8 cellular contexts compared by ENCODE assay signal in the genomic region with DNA sequence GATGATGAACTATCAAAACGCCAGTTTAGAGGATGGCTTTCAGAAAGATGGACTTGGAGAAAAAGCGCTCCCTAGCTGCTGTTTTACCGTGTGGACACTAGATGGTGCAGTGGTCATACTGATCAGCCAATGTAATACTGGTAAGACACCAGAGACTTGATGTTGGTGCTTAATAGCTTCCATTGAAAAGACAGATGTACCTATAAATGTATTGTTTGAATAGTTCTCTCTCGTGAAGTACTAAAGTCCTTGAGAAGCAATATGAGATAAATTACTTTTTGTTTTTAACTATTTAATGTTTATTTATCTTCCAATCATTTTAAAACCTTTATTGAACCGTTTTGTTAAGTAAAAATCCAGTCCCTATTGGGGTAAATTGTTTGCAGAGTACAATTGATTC.
A peak's percentile ranks its signal among the peaks of the same experiment; 100 is the strongest.
DNase-seq lines count a peak whose midpoint lies in the region; ATAC-seq, FAIRE-seq and TF ChIP-seq lines count a peak whose summit lies in the region.

No MANE protein-coding gene starts in this region.

- TF ChIP-seq CTCF in VCaP (conservative IDR thresholded peaks at IDR 0.05) (peak; percentile 90), H1 (IDR thresholded peaks at IDR 0.05; ENCODE audit: control extremely low read depth in 1 of 3, insufficient read depth in 1 of 3, low read depth in 1 of 3, low read length in 3 of 3) (peak in 2 of 3 experiments; percentile 82 to 85; a peak in 3 of 4 replicates)

- peak; percentile 94 to 97 for TF ChIP-seq RAD21 in H1 (IDR thresholded peaks at IDR 0.05 in 1 of 2, conservative IDR thresholded peaks at IDR 0.05 in 1 of 2; ENCODE audit: low read depth in 2 of 2, low read length in 2 of 2)

- no peak overlapping the region for H3K4ac ChIP-seq in H1 (replicated peaks; ENCODE audit: insufficient read length, low read depth, low read length)

- peak overlapping the region in 5 of 8 donors; percentile 5 to 66 (median 41) for H3K27ac Mint-ChIP-seq in CD8-positive, alpha-beta memory T cell
- H3K27ac Mint-ChIP-seq in memory B cell, result no peak overlapping the region

- no peak overlapping the region for H3K4me3 Mint-ChIP-seq in CD8-positive, alpha-beta memory T cell
- H3K4me3 Mint-ChIP-seq in memory B cell, result no peak overlapping the region

- ATAC-seq in GM18907 (IDR thresholded peaks at IDR 0.05; ENCODE audit: unreplicated experiment), result peak; percentile 93
- peak; percentile 86 for ATAC-seq in HG03280 (IDR thresholded peaks at IDR 0.05; ENCODE audit: unreplicated experiment)
- peak; percentile 87 for ATAC-seq in memory B cell (ENCODE audit: low read depth)

- H3K4me1 ChIP-seq in CD8-positive, alpha-beta memory T cell (ENCODE audit: insufficient read depth, low read length), result no peaks in the 10 kb centered on the region
- peaks cover 0 to 2% (median 0%) of the 10 kb centered on the region in 4 experiments; a peak in 1 of 7 replicates for H3K4me1 ChIP-seq in H1 (replicated peaks in 1 of 4; ENCODE audit: control insufficient read depth in 3 of 4, insufficient read depth in 4 of 4, low read length in 3 of 4)

- no peak overlapping the region for H4K8ac ChIP-seq in H1 (ENCODE audit: extremely low read depth, insufficient read depth, low read length)

- no peak overlapping the region for H2BK5ac ChIP-seq in H1 (ENCODE audit: low read depth, low read length)

- no peak overlapping the region for H3K27ac ChIP-seq in CD8-positive, alpha-beta memory T cell (ENCODE audit: low read depth, low read length)
- H3K27ac ChIP-seq in VCaP, result no peak overlapping the region
- H3K27ac ChIP-seq in H1 (ENCODE audit: low read depth, low read length), result no peak overlapping the region

- H3K36me3 ChIP-seq in CD8-positive, alpha-beta memory T cell (ENCODE audit: insufficient read depth, low read length), result no peaks in the 10 kb centered on the region
- no peaks in the 10 kb centered on the region for H3K36me3 ChIP-seq in H1 (ENCODE audit: control insufficient read depth in 2 of 4, insufficient read depth in 4 of 4, low read length in 3 of 4)

- peaks cover 0 to 2% of the 10 kb centered on the region in 2 donors for H3K27me3 Mint-ChIP-seq in CD8-positive, alpha-beta memory T cell
- H3K27me3 Mint-ChIP-seq in memory B cell, result no peaks in the 10 kb centered on the region

- no peaks in the 10 kb centered on the region for H3K23me2 ChIP-seq in H1 (ENCODE audit: low read depth, low read length)

- no peak overlapping the region for H2AFZ ChIP-seq in H1 (ENCODE audit: low read length)

- H2AK5ac ChIP-seq in H1 (ENCODE audit: low read depth, low read length), result no peak overlapping the region

- TF ChIP-seq EP300 in H1 (IDR thresholded peaks at IDR 0.05; ENCODE audit: borderline replicate concordance in 1 of 2, low read depth in 2 of 2, low read length in 2 of 2), result no peak

- H3K14ac ChIP-seq in H1 (ENCODE audit: insufficient read length), result no peak overlapping the region

- H3K9ac ChIP-seq in H1 (replicated peaks in 1 of 4; ENCODE audit: extremely low read depth in 1 of 4, low read depth in 3 of 4, low read length in 3 of 4), result no peak overlapping the region

- H3K79me2 ChIP-seq in H1 (ENCODE audit: control insufficient read depth in 1 of 2, insufficient read depth in 2 of 2, low read length in 2 of 2), result no peaks in the 10 kb centered on the region

- POLR2A ChIA-PET in CD8-positive, alpha-beta memory T cell (lab: Charles Lee), result interaction anchor here (0.7 kb wide), 2 partner anchors 38 to 488 kb away, joined by 3 read pairs; no protein-coding TSS in a partner anchor
- POLR2A ChIA-PET in H1 (lab: Charles Lee; ENCODE audit: partially characterized antibody), result interaction anchor here (1.1 to 1.6 kb wide), 4 partner anchors 15 to 269 kb away, joined by 3 to 7 read pairs (median 4); partner anchors contain the start of gene LTV1

- peak in 4 of 5 donors; percentile 40 to 63 (median 54) for DNase-seq in CD8-positive, alpha-beta memory T cell
- DNase-seq in NCI-H2227 (lab: John Stamatoyannopoulos, UW; ENCODE audit: unreplicated experiment) (peak; percentile 74), H1 (ENCODE audit: low read depth in 1 of 2, low spot score in 2 of 2) (no peak), memory B cell (ENCODE audit: low spot score in 2 of 2) (peak; percentile 32 to 59), superior temporal gyrus (ENCODE audit: extremely low spot score) (peak; percentile 91)

- H3K4me2 ChIP-seq in H1 (ENCODE audit: insufficient read depth in 1 of 2, low read depth in 2 of 2, low read length in 2 of 2), result no peak overlapping the region

- no peaks in the 10 kb centered on the region for H3K9me3 ChIP-seq in CD8-positive, alpha-beta memory T cell (ENCODE audit: low read length)
- H3K9me3 ChIP-seq in H1 (ENCODE audit: insufficient read depth in 2 of 2, low read depth in 1 of 2, low read length in 1 of 2), result peaks cover 4% of the 10 kb centered on the region in 2 experiments; a peak in 1 of 4 replicates

- H3K79me1 ChIP-seq in H1 (ENCODE audit: low read depth, low read length), result no peaks in the 10 kb centered on the region

- no peak overlapping the region for H2BK20ac ChIP-seq in H1 (ENCODE audit: low read length)

- H3K27me3 ChIP-seq in CD8-positive, alpha-beta memory T cell (ENCODE audit: insufficient read depth, low read length, poor library complexity, severe bottlenecking), result no peaks in the 10 kb centered on the region
- no peaks in the 10 kb centered on the region for H3K27me3 ChIP-seq in H1 (replicated peaks in 1 of 4; ENCODE audit: control insufficient read depth in 3 of 4, extremely low read depth in 1 of 4, insufficient read depth in 3 of 4, low read length in 3 of 4)

- no peak overlapping the region for H3K56ac ChIP-seq in H1 (replicated peaks; ENCODE audit: insufficient read length, low read depth, low read length)

- peak; percentile 89 for FAIRE-seq in H1 (lab: Jason Lieb, UNC)

- H2BK12ac ChIP-seq in H1 (ENCODE audit: low read depth, low read length), result no peak overlapping the region

- H3K9me3 Mint-ChIP-seq in CD8-positive, alpha-beta memory T cell, result no peaks in the 10 kb centered on the region
- H3K9me3 Mint-ChIP-seq in memory B cell, result no peaks in the 10 kb centered on the region

- CTCF ChIA-PET in CD8-positive, alpha-beta memory T cell (lab: Charles Lee), result interaction anchor here (0.7 to 3.9 kb wide), 27 partner anchors 8 to 905 kb away, joined by 3 to 40 read pairs (median 4); partner anchors contain the start of genes LTV1 and PLAGL1
- CTCF ChIA-PET in H1 (lab: Charles Lee; ENCODE audit: partially characterized antibody), result interaction anchor here (0.6 to 4.6 kb wide), 54 partner anchors 10 to 516 kb away, joined by 3 to 37 read pairs (median 4); partner anchors contain the start of gene LTV1

- peaks cover 24 to 52% (median 38%) of the 10 kb centered on the region in 3 donors for H3K4me1 Mint-ChIP-seq in CD8-positive, alpha-beta memory T cell
- H3K4me1 Mint-ChIP-seq in memory B cell, result peaks cover 3% of the 10 kb centered on the region

- H2BK15ac ChIP-seq in H1 (ENCODE audit: low read length), result no peak overlapping the region

- no peak overlapping the region for H3K23ac ChIP-seq in H1 (ENCODE audit: insufficient read length)

- H4K20me1 ChIP-seq in H1 (replicated peaks in 1 of 2; ENCODE audit: control insufficient read depth in 1 of 2, insufficient read depth in 2 of 2, low read length in 2 of 2), result no peaks in the 10 kb centered on the region

- H3K4me3 ChIP-seq in CD8-positive, alpha-beta memory T cell (ENCODE audit: low read length), result no peak overlapping the region
- no peak overlapping the region for H3K4me3 ChIP-seq in H1 (ENCODE audit: extremely low read depth in 1 of 4, insufficient read depth in 2 of 4, low read depth in 3 of 4, low read length in 4 of 4)

- H2BK120ac ChIP-seq in H1 (replicated peaks; ENCODE audit: low read depth, low read length), result no peak overlapping the region

- no peak overlapping the region for H4K91ac ChIP-seq in H1 (replicated peaks; ENCODE audit: insufficient read length, low read length)

- H3K36me3 Mint-ChIP-seq in CD8-positive, alpha-beta memory T cell, result peaks cover 3 to 5% (median 5%) of the 10 kb centered on the region in 3 donors
- peaks cover 4% of the 10 kb centered on the region for H3K36me3 Mint-ChIP-seq in memory B cell

- WGBS in H1 (ENCODE audit: extremely low coverage in 1 of 2, insufficient coverage in 1 of 2, insufficient read length in 1 of 2, insufficient replicate concordance in 2 of 2, low coverage in 1 of 2, low lambda C conversion rate in 2 of 2, missing lambda C conversion rate in 1 of 2), 2 experiments, result 13% methylated on average over 5 of the region's 5 CpGs; no CpG with 5 or more reads in 1 of the 2 experiments

- no peak for TF ChIP-seq POLR2A in H1 (IDR thresholded peaks at IDR 0.05; ENCODE audit: control extremely low read depth in 1 of 2, low read depth in 2 of 2, low read length in 2 of 2)

- no peak overlapping the region for H4K5ac ChIP-seq in H1 (ENCODE audit: insufficient read length, low read depth, low read length)

- H3K18ac ChIP-seq in H1 (ENCODE audit: extremely low read depth, low read length), result no peak overlapping the region

TF ChIP-seq in H1, 55 proteins besides CTCF, POLR2A, EP300 and RAD21 (continues in another document):
- TF ChIP-seq, protein P1, sequence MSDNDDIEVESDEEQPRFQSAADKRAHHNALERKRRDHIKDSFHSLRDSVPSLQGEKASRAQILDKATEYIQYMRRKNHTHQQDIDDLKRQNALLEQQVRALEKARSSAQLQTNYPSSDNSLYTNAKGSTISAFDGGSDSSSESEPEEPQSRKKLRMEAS (IDR thresholded peaks at IDR 0.05), result no peak
- TF ChIP-seq EZH2 (IDR thresholded peaks at IDR 0.05; ENCODE audit: low read depth, low read length, severe bottlenecking) (no peak), JUND (IDR thresholded peaks at IDR 0.05; ENCODE audit: low read length) (no peak), SP2 (IDR thresholded peaks at IDR 0.05; ENCODE audit: low read length) (no peak), CHD2 (IDR thresholded peaks at IDR 0.05; ENCODE audit: low read length) (no peak), TEAD4 (IDR thresholded peaks at IDR 0.05; ENCODE audit: low read depth, low read length) (no peak), ATF2 (IDR thresholded peaks at IDR 0.05; ENCODE audit: low read length) (no peak), SRF (IDR thresholded peaks at IDR 0.05; ENCODE audit: low read depth, low read length) (no peak), MAFK (IDR thresholded peaks at IDR 0.05; ENCODE audit: low read depth, low read length) (no peak)

Comparison
In these comparisons a context has a peak if more than half of its experiments do, and no peak if none do; other contexts are left out.
1. DNase-seq: peak in CD8-positive, alpha-beta memory T cell (4 of 5), NCI-H2227 (single experiment), memory B cell (2 of 2) and superior temporal gyrus (single experiment); none in H1 (0 of 2).
2. Peak in every context shown above with its lines, with median percentiles within 50 percentile points of each other: ATAC-seq.